ENCODE assay signal across 25 cellular contexts in genomic region chr6:13467216-13467600, GRCh38. TPM values are rescaled to one million over a fixed set of nuclear protein-coding genes. Genes with fewer than 3 reads are reported as not detected.
DNase-seq lines count a peak whose midpoint lies in the region; ATAC-seq, FAIRE-seq and TF ChIP-seq lines count a peak whose summit lies in the region.
"Had no signal": no experiment of that assay in that cellular context is flagged by ENCODE, and none has a peak within 500 bp of the region (broad histone marks: within the 10 kb centered on the region; RNA-seq: fewer than 3 reads in every experiment).

No MANE protein-coding gene starts in this region.

- ATAC-seq in HepG2 (no peak; the same call in 2 of the 3 replicates), GM21723 (IDR thresholded peaks at IDR 0.05; ENCODE audit: unreplicated experiment) (no peak), GM18909 (IDR thresholded peaks at IDR 0.05; ENCODE audit: poor library complexity, unreplicated experiment) (no peak)
- ATAC-seq: stimulated activated naive CD8-positive, alpha-beta T cell treated with anti-CD3 and anti-CD28 coated beads, Interleukin-15, amount 100 ng/mL, for 72 hours had no signal

- H3K9me3 ChIP-seq in BLaER1 (no peaks in the 10 kb centered on the region), HepG2 (ENCODE audit: low read length) (no peaks in the 10 kb centered on the region)
- H3K9me3 ChIP-seq: tibial artery had no signal

- intact Hi-C loops in dorsolateral prefrontal cortex (cut with DNase I) (no loop called here), HepG2 (cut with micrococcal nuclease; ENCODE audit: unreplicated experiment) (no loop called here)

- FAIRE-seq in HepG2 (lab: Jason Lieb, UNC): no peak
- FAIRE-seq: bronchial epithelial cell, G401.6 had no signal

- CTCF ChIA-PET in HepG2 (lab: Yijun Ruan, JAX; ENCODE audit: low intra/inter-chr PET ratio, low total read pairs): no interaction called here

- WGBS in HepG2 (ENCODE audit: low lambda C conversion rate): 92% methylated on average over 3 of the region's 3 CpGs

- H3K79me2 ChIP-seq in HepG2 (ENCODE audit: insufficient read depth, low read length): no peaks in the 10 kb centered on the region

- H2AFZ ChIP-seq in HepG2 (ENCODE audit: low read length): no peak overlapping the region

- BruUV-seq in HepG2 (replicated peaks; lab: Mats Ljungman, UMichigan): no TSS peak

- H3K9ac ChIP-seq in BLaER1: no peak overlapping the region
- H3K9ac ChIP-seq in HepG2 (ENCODE audit: insufficient read depth, low read depth, low read length): no peak overlapping the region

- H3K27ac ChIP-seq in BLaER1 (no peak overlapping the region), dorsolateral prefrontal cortex (peak overlapping the region in 41 of 59 donors; percentile 4 to 92 (median 47)), HepG2 (ENCODE audit: extremely low read length, insufficient read depth, low read length) (no peak overlapping the region)
- H3K27ac ChIP-seq: tibial artery had no signal

- TF ChIP-seq EP300 in HepG2 (IDR thresholded peaks at IDR 0.05; ENCODE audit: low read depth in 2 of 2, low read length in 2 of 2) (no peak), HepG2 (CRISPR knock-in tag; IDR thresholded peaks at IDR 0.05; ENCODE audit: borderline replicate concordance) (no peak)

- TF ChIP-seq RAD21 in HepG2 (CRISPR knock-in tag; IDR thresholded peaks at IDR 0.05): no peak

- TF ChIP-seq CTCF in LNCaP clone FGC (IDR thresholded peaks at IDR 0.05; ENCODE audit: control insufficient read depth, extremely low read depth, insufficient read depth) (no peak), dorsolateral prefrontal cortex (IDR thresholded peaks at IDR 0.05 in 54 of 56, conservative IDR thresholded peaks at IDR 0.05 in 2 of 56; ENCODE audit: low read depth in 1 of 56, partially characterized antibody in 56 of 56) (no peak), HepG2 (CRISPR knock-in tag; IDR thresholded peaks at IDR 0.05) (no peak)

- POLR2A ChIA-PET in HepG2 (lab: Yijun Ruan, JAX): no interaction called here

- DNase-seq in LNCaP clone FGC (ENCODE audit: low read depth) (no peak), dorsolateral prefrontal cortex (no peak), HepG2 (ENCODE audit: low spot score) (no peak), KBM-7 (no peak), ecto neural progenitor cell (ENCODE audit: low spot score) (no peak)
- DNase-seq: activated B cell treated with CpG ODN at 0.5 μM for 24 hours; activated CD4-positive, alpha-beta memory T cell treated with anti-CD3 and anti-CD28 coated beads, Interleukin-2, amount 10 ng/mL, durations not matched to agents 7 days and 5 days; activated naive CD4-positive, alpha-beta T cell treated with anti-CD3 and anti-CD28 coated beads for 36 hours; amniotic stem cell; CD4-positive, alpha-beta T cell; DMS153; HFFc6; NCI-H1417; NCI-H510A treated with DMSO at 0.1 percent for 48 hours; RPMI8226; spleen; stimulated activated CD4-positive, alpha-beta T cell treated with anti-CD3 and anti-CD28 coated beads, Interleukin-4, amount 100 ng/mL, for 4 hours; stimulated activated naive CD8-positive, alpha-beta T cell treated with anti-CD3 and anti-CD28 coated beads, Interleukin-15, amount 100 ng/mL, for 72 hours; T1000; tibial artery had no signal

- in situ Hi-C loops in HepG2 (cut with HindIII; ENCODE audit: extremely low pct_ligation_motif_present, low pct_unique_long_range_greater_than_20kb): no loop called here
- in situ Hi-C loops in KBM-7 (cut with MboI; ENCODE audit: low pct_unique_long_range_greater_than_20kb, low sequenced_read_pairs): no loop called here

- H3K27me3 ChIP-seq in BLaER1 (no peaks in the 10 kb centered on the region), dorsolateral prefrontal cortex (no peaks in the 10 kb centered on the region), HepG2 (ENCODE audit: control insufficient read depth in 1 of 2, insufficient read depth in 2 of 2, low read length in 2 of 2) (no peaks in the 10 kb centered on the region)
- H3K27me3 ChIP-seq: spleen, tibial artery had no signal

- H3K36me3 ChIP-seq in BLaER1: no peaks in the 10 kb centered on the region; the same call in 1 of the 2 replicates
- no peaks in the 10 kb centered on the region; a peak in 1 of 5 replicates for H3K36me3 ChIP-seq in HepG2 (replicated peaks in 1 of 2; ENCODE audit: control insufficient read depth in 1 of 2, insufficient read depth in 2 of 2, low read length in 2 of 2)

- H3K4me1 ChIP-seq in BLaER1: peaks cover 62% of the 10 kb centered on the region
- peaks cover 11% of the 10 kb centered on the region for H3K4me1 ChIP-seq in HepG2 (ENCODE audit: insufficient read depth, low read length)

- H4K20me1 ChIP-seq in BLaER1: peaks cover 66% of the 10 kb centered on the region
- no peaks in the 10 kb centered on the region for H4K20me1 ChIP-seq in HepG2 (ENCODE audit: insufficient read depth, low read length)

- TF ChIP-seq POLR2A in HepG2 (IDR thresholded peaks at IDR 0.05; ENCODE audit: insufficient read depth in 1 of 2, low read depth in 2 of 2, low read length in 2 of 2): no peak

- no peak overlapping the region for H3K4me3 ChIP-seq in BLaER1
- H3K4me3 ChIP-seq in LNCaP clone FGC (ENCODE audit: low read depth, low read length): peak overlapping the region; percentile 16
- H3K4me3 ChIP-seq in dorsolateral prefrontal cortex: no peak overlapping the region
- no peak overlapping the region for H3K4me3 ChIP-seq in HepG2 (replicated peaks in 1 of 3; ENCODE audit: insufficient read depth in 1 of 3, low read depth in 2 of 3, low read length in 3 of 3)
- H3K4me3 ChIP-seq: spleen, tibial artery had no signal

- H3K4me2 ChIP-seq in BLaER1: peak overlapping the region; percentile 54; the same call in 1 of the 2 replicates
- H3K4me2 ChIP-seq in HepG2 (ENCODE audit: low read depth, low read length): no peak overlapping the region

TF ChIP-seq in HepG2, 621 proteins besides CTCF, POLR2A, EP300 and RAD21:
- TF ChIP-seq PRDM4 (CRISPR knock-in tag; IDR thresholded peaks at IDR 0.05; ENCODE audit: borderline replicate concordance) (no peak), ZBTB33 (CRISPR knock-in tag; IDR thresholded peaks at IDR 0.05) (peak; percentile 91)
TF ChIP-seq in HepG2: peak in this region for 1.

RNA-seq across cellular contexts. Expression of gene GFOD1, which starts 20.2 kb away (rescaled TPM):
- total RNA-seq in dorsolateral prefrontal cortex (100 to 1,000 TPM in 61 of 120 experiments, 10 to 100 TPM in 59; 36.8 to 141 (median 101) TPM), HepG2 (2016; rRNA removed; fragmentation: Illumina TruSeq; extraction: Trizol) (6.4 TPM in 2 replicates)
- total RNA-seq in HepG2 (2016; cell fraction: cytosol; rRNA removed; fragmentation: Illumina TruSeq; extraction: Trizol; ENCODE audit: low read depth): 1.1 TPM in 2 replicates
- total RNA-seq in HepG2 (2016; cell fraction: insoluble cytoplasmic fraction; rRNA removed; fragmentation: Illumina TruSeq; extraction: Trizol): 5.1 and 7.1 TPM in 2 replicates
- total RNA-seq in HepG2 (2016; cell fraction: membrane; rRNA removed; fragmentation: Illumina TruSeq; extraction: Trizol): 3.3 and 3.7 TPM in 2 replicates
- 11.3 and 14.8 TPM in 2 replicates for total RNA-seq in HepG2 (2016; cell fraction: nucleus; rRNA removed; fragmentation: Illumina TruSeq; extraction: Trizol)
- 1.8 and 1.9 TPM in 2 replicates for polyA plus RNA-seq in HepG2 (2011; rRNA removed)
- polyA plus RNA-seq in HepG2 (2011; cell fraction: cytosol; rRNA removed): 1.1 and 1.2 TPM in 2 replicates
- polyA plus RNA-seq in HepG2 (2011; cell fraction: nucleus; rRNA removed): 3.9 TPM in 2 replicates
- polyA plus RNA-seq in HepG2 (2012): 0.56 and 0.64 TPM in 2 replicates
- polyA plus RNA-seq in HepG2 (2016; cell fraction: cytosol; fragmentation: Illumina TruSeq; extraction: Trizol; ENCODE audit: low read depth): 0.99 and 1.2 TPM in 2 replicates
- 2.9 and 3.7 TPM in 2 replicates for polyA plus RNA-seq in HepG2 (2016; cell fraction: insoluble cytoplasmic fraction; fragmentation: Illumina TruSeq; extraction: Trizol; ENCODE audit: low read depth)
- polyA plus RNA-seq in HepG2 (2016; cell fraction: membrane; fragmentation: Illumina TruSeq; extraction: Trizol; ENCODE audit: low read depth): 2.2 and 2.5 TPM in 2 replicates
- polyA plus RNA-seq in HepG2 (2016; cell fraction: nucleus; fragmentation: Illumina TruSeq; extraction: Trizol; ENCODE audit: insufficient read depth, low read depth): 8.2 and 9.4 TPM in 2 replicates
- polyA minus RNA-seq in HepG2 (2011; rRNA and poly(A)+ RNA removed; ENCODE audit: low replicate concordance): 10.2 and 14.8 TPM in 2 replicates
- 1.8 and 2.1 TPM in 2 replicates for polyA minus RNA-seq in HepG2 (2011; cell fraction: cytosol; rRNA and poly(A)+ RNA removed)
- polyA minus RNA-seq in HepG2 (2011; cell fraction: nucleus; rRNA and poly(A)+ RNA removed): 6.7 and 7.7 TPM in 2 replicates

Comparison
In these comparisons a context has a peak if more than half of its experiments do, and no peak if none do; other contexts are left out.
1. H3K27ac ChIP-seq: peak in dorsolateral prefrontal cortex (41 of 59); none in BLaER1 (single experiment) and HepG2 (single experiment).